Comparison of ENCODE assay signal across 1 cellular context in genomic region chr6:109705258-109705657, GRCh38.
A peak's percentile ranks its signal among the peaks of the same experiment; 100 is the strongest.
TF ChIP-seq lines count a peak whose summit lies in the region.

No MANE protein-coding gene starts in this region.

TF ChIP-seq in HEK293, 187 proteins besides CTCF, POLR2A, EP300 and RAD21 (continued from another document):
- no peak for TF ChIP-seq ZNF114 (tag by site-specific recombination; IDR thresholded peaks at IDR 0.05)
- no peak for TF ChIP-seq YY1 (tag by site-specific recombination; IDR thresholded peaks at IDR 0.05)
- no peak for TF ChIP-seq ZIC2 (tag by site-specific recombination; IDR thresholded peaks at IDR 0.05)
- TF ChIP-seq ZNF629 (tag by site-specific recombination; IDR thresholded peaks at IDR 0.05) = no peak
- TF ChIP-seq ZNF660 (tag by site-specific recombination; IDR thresholded peaks at IDR 0.05) = peak; percentile 96
- no peak for TF ChIP-seq ZNF23 (tag by site-specific recombination; IDR thresholded peaks at IDR 0.05; ENCODE audit: borderline replicate concordance)
- peak; percentile 40 for TF ChIP-seq PRDM10 (tag by site-specific recombination; IDR thresholded peaks at IDR 0.05)
- 0 out of 2 replicates have a peak, but pooled peaks have one; percentile 26 for TF ChIP-seq ZNF184 (tag by site-specific recombination; IDR thresholded peaks at IDR 0.05)
- TF ChIP-seq GLI4 (tag by site-specific recombination; IDR thresholded peaks at IDR 0.05) = no peak
- no peak for TF ChIP-seq ZNF514 (tag by site-specific recombination; IDR thresholded peaks at IDR 0.05)
- TF ChIP-seq AEBP2 (tag by site-specific recombination; IDR thresholded peaks at IDR 0.05; ENCODE audit: borderline replicate concordance) = no peak
- TF ChIP-seq ZNF394 (tag by site-specific recombination; IDR thresholded peaks at IDR 0.05; ENCODE audit: borderline replicate concordance) = no peak; the same call in 1 of the 2 replicates
- TF ChIP-seq ZBTB7A (tag by site-specific recombination; IDR thresholded peaks at IDR 0.05; ENCODE audit: low read depth) = no peak
- 0 out of 2 replicates have a peak, but pooled peaks have one; percentile 20 for TF ChIP-seq ZBTB17 (tag by site-specific recombination; IDR thresholded peaks at IDR 0.05)
- no peak for TF ChIP-seq BCL6B (tag by site-specific recombination; IDR thresholded peaks at IDR 0.05)
- TF ChIP-seq ZNF302 (tag by site-specific recombination; IDR thresholded peaks at IDR 0.05; ENCODE audit: low read depth) = no peak
- TF ChIP-seq ZEB2 (tag by site-specific recombination; IDR thresholded peaks at IDR 0.05) = no peak
- 0 out of 2 replicates have a peak, but pooled peaks have one; percentile 5 for TF ChIP-seq ZBTB44 (tag by site-specific recombination; IDR thresholded peaks at IDR 0.05)
- TF ChIP-seq SETDB1 (IDR thresholded peaks at IDR 0.05; ENCODE audit: insufficient read length, low read length) = no peak
- TF ChIP-seq TCF7L2 (IDR thresholded peaks at IDR 0.05; ENCODE audit: borderline replicate concordance, low read depth, low read length) = no peak
- TF ChIP-seq ZNF26 (tag by site-specific recombination; IDR thresholded peaks at IDR 0.05) = no peak
- no peak for TF ChIP-seq KLF8 (tag by site-specific recombination; IDR thresholded peaks at IDR 0.05)
- no peak for TF ChIP-seq ZNF449 (tag by site-specific recombination; IDR thresholded peaks at IDR 0.05)
- peak; percentile 33; the same call in 1 of the 2 replicates for TF ChIP-seq ZNF391 (tag by site-specific recombination; IDR thresholded peaks at IDR 0.05; ENCODE audit: borderline replicate concordance, low read depth)
- no peak for TF ChIP-seq ZNF311 (tag by site-specific recombination; IDR thresholded peaks at IDR 0.05; ENCODE audit: borderline replicate concordance)
- TF ChIP-seq EGR2 (tag by site-specific recombination; IDR thresholded peaks at IDR 0.05; ENCODE audit: low read depth) = no peak
